In genomic region chr15:64706011-64706911, GRCh38 we compare ENCODE assay signal across 1 cellular context.
TF ChIP-seq lines count a peak whose summit lies in the region.

No MANE protein-coding gene starts in this region.

TF ChIP-seq in HepG2, 621 proteins besides CTCF, POLR2A, EP300 and RAD21 (continued from another document):
- no peak for TF ChIP-seq ZSCAN5A (CRISPR knock-in tag; IDR thresholded peaks at IDR 0.05; ENCODE audit: borderline replicate concordance)
- TF ChIP-seq ZBTB14 (CRISPR knock-in tag; IDR thresholded peaks at IDR 0.05) = no peak
- TF ChIP-seq ZKSCAN5 (CRISPR knock-in tag; IDR thresholded peaks at IDR 0.05) = peak; percentile 96
- TF ChIP-seq HNF4A (CRISPR knock-in tag; IDR thresholded peaks at IDR 0.05) = peak; percentile 62
- TF ChIP-seq MAX (IDR thresholded peaks at IDR 0.05) = 0 out of 2 replicates have a peak, but pooled peaks have one; percentile 25
- no peak for TF ChIP-seq TRIM24 (CRISPR knock-in tag; IDR thresholded peaks at IDR 0.05)
- no peak for TF ChIP-seq ZNF530 (CRISPR knock-in tag; IDR thresholded peaks at IDR 0.05; ENCODE audit: low read depth)
- TF ChIP-seq PPARG (CRISPR knock-in tag; conservative IDR thresholded peaks at IDR 0.05) = 0 out of 2 replicates have a peak, but pooled peaks have one; percentile 9
- peak; percentile 27; the same call in 1 of the 2 replicates for TF ChIP-seq LCORL (IDR thresholded peaks at IDR 0.05)
- peak; percentile 56; the same call in 1 of the 2 replicates for TF ChIP-seq LCORL (CRISPR knock-in tag; IDR thresholded peaks at IDR 0.05)
- TF ChIP-seq ELF4 (CRISPR knock-in tag; IDR thresholded peaks at IDR 0.05; ENCODE audit: borderline replicate concordance) = no peak
- no peak for TF ChIP-seq FOXM1 (CRISPR knock-in tag; IDR thresholded peaks at IDR 0.05)
- no peak for TF ChIP-seq YY1 (IDR thresholded peaks at IDR 0.05; ENCODE audit: insufficient read depth, insufficient replicate concordance, low read depth, low read length)
- no peak for TF ChIP-seq NFYC (CRISPR knock-in tag; IDR thresholded peaks at IDR 0.05)
- no peak for TF ChIP-seq GATAD1 (CRISPR knock-in tag; IDR thresholded peaks at IDR 0.05)
- TF ChIP-seq ISL2 (CRISPR knock-in tag; IDR thresholded peaks at IDR 0.05) = no peak
- TF ChIP-seq SALL1 (CRISPR knock-in tag; IDR thresholded peaks at IDR 0.05) = 0 out of 2 replicates have a peak, but pooled peaks have one; percentile 16
- TF ChIP-seq RFX3 (CRISPR knock-in tag; IDR thresholded peaks at IDR 0.05) = no peak
- no peak for TF ChIP-seq ZNF232 (CRISPR knock-in tag; IDR thresholded peaks at IDR 0.05; ENCODE audit: borderline replicate concordance)
- TF ChIP-seq ZFP36L1 (CRISPR knock-in tag; IDR thresholded peaks at IDR 0.05) = no peak
- no peak for TF ChIP-seq SP5 (CRISPR knock-in tag; IDR thresholded peaks at IDR 0.05; ENCODE audit: borderline replicate concordance, low read depth)
- TF ChIP-seq THAP7 (CRISPR knock-in tag; IDR thresholded peaks at IDR 0.05) = no peak
- no peak for TF ChIP-seq SMARCC2 (IDR thresholded peaks at IDR 0.05)
- no peak for TF ChIP-seq ZNF331 (CRISPR knock-in tag; IDR thresholded peaks at IDR 0.05)
- no peak for TF ChIP-seq IRF2 (CRISPR knock-in tag; IDR thresholded peaks at IDR 0.05)
- no peak for TF ChIP-seq HMG20A (CRISPR knock-in tag; IDR thresholded peaks at IDR 0.05; ENCODE audit: borderline replicate concordance)
- peak; percentile 21; the same call in 1 of the 2 replicates for TF ChIP-seq PHF21A (CRISPR knock-in tag; IDR thresholded peaks at IDR 0.05)
- TF ChIP-seq ATRX (CRISPR knock-in tag; IDR thresholded peaks at IDR 0.05; ENCODE audit: borderline replicate concordance) = no peak
- 0 out of 2 replicates have a peak, but pooled peaks have one; percentile 8 for TF ChIP-seq ZMYM4 (CRISPR knock-in tag; IDR thresholded peaks at IDR 0.05)
- no peak for TF ChIP-seq KLF16 (CRISPR knock-in tag; IDR thresholded peaks at IDR 0.05)
TF ChIP-seq in HepG2: peak in this region for 9.
